In genomic region chr7:157445956-157446295, GRCh38 we compare ENCODE assay signal across 23 cellular contexts.
"Had no signal": no experiment of that assay in that cellular context is flagged by ENCODE, and none has a peak within 500 bp of the region (broad histone marks: within the 10 kb centered on the region; RNA-seq: fewer than 3 reads in every experiment).

No MANE protein-coding gene starts in this region.

- ATAC-seq: activated CD4-positive, alpha-beta T cell treated with anti-CD3 and anti-CD28 coated beads for 36 hours; activated naive CD8-positive, alpha-beta T cell treated with anti-CD3 and anti-CD28 coated beads, Interleukin-2, amount 50 U/mL, for 24 hours; activated T-helper 17 cell treated with anti-CD3 and anti-CD28 coated beads, Interleukin-2, amount 50 U/mL, for 72 hours; heart right ventricle; natural killer cell; pancreas; upper lobe of right lung had no signal

- H3K36me3 Mint-ChIP-seq: activated naive CD4-positive, alpha-beta T cell treated with anti-CD3 and anti-CD28 coated beads, Interleukin-2, amount 10 ng/mL, durations not matched to agents 7 days and 5 days; natural killer cell had no signal

- H3K4me3 ChIP-seq: heart right ventricle, pancreas, sigmoid colon, smooth muscle cell, thyroid gland, upper lobe of right lung had no signal

- H3K27ac ChIP-seq: heart right ventricle, pancreas, sigmoid colon, thyroid gland, upper lobe of right lung had no signal

- H3K27me3 Mint-ChIP-seq: activated CD4-positive, alpha-beta T cell treated with anti-CD3 and anti-CD28 coated beads for 36 hours; activated naive CD8-positive, alpha-beta T cell treated with anti-CD3 and anti-CD28 coated beads, Interleukin-2, amount 50 U/mL, for 24 hours; activated T-helper 17 cell treated with anti-CD3 and anti-CD28 coated beads, Interleukin-2, amount 50 U/mL, for 72 hours had no signal

- H3K4me1 Mint-ChIP-seq: activated B cell treated with CpG ODN at 0.5 μM for 24 hours; activated CD4-positive, alpha-beta T cell treated with anti-CD3 and anti-CD28 coated beads for 36 hours; activated naive CD4-positive, alpha-beta T cell treated with anti-CD3 and anti-CD28 coated beads, Interleukin-2, amount 10 ng/mL, durations not matched to agents 7 days and 5 days; activated naive CD8-positive, alpha-beta T cell treated with anti-CD3 and anti-CD28 coated beads, Interleukin-2, amount 50 U/mL, for 24 hours; activated T-helper 17 cell treated with anti-CD3 and anti-CD28 coated beads, Interleukin-2, amount 50 U/mL, for 72 hours; natural killer cell had no signal

- H3K36me3 ChIP-seq: heart right ventricle, pancreas, sigmoid colon, thyroid gland, upper lobe of right lung had no signal

- H3K4me3 Mint-ChIP-seq: activated B cell treated with CpG ODN at 0.5 μM for 24 hours; activated CD4-positive, alpha-beta T cell treated with anti-CD3 and anti-CD28 coated beads for 36 hours; activated naive CD4-positive, alpha-beta T cell treated with anti-CD3 and anti-CD28 coated beads, Interleukin-2, amount 10 ng/mL, durations not matched to agents 7 days and 5 days; activated naive CD8-positive, alpha-beta T cell treated with anti-CD3 and anti-CD28 coated beads, Interleukin-2, amount 50 U/mL, for 24 hours; activated T-helper 17 cell treated with anti-CD3 and anti-CD28 coated beads, Interleukin-2, amount 50 U/mL, for 72 hours; natural killer cell; T-helper 1 cell treated with Interleukin-12 subunit alpha and Interleukin-12 subunit beta and Interleukin-4 antibody, amounts not matched to agents 30 μg/mL and 1 μg/mL, for 36 hours had no signal

- H3K27me3 ChIP-seq: pancreas, sigmoid colon, thyroid gland, upper lobe of right lung had no signal

- H3K4me2 ChIP-seq: smooth muscle cell had no signal

- H3K9me3 Mint-ChIP-seq: activated naive CD8-positive, alpha-beta T cell treated with anti-CD3 and anti-CD28 coated beads, Interleukin-2, amount 50 U/mL, for 24 hours; activated T-helper 17 cell treated with anti-CD3 and anti-CD28 coated beads, Interleukin-2, amount 50 U/mL, for 72 hours; natural killer cell had no signal

- DNase-seq: activated B cell treated with CpG ODN at 0.5 μM for 24 hours; activated CD4-positive, alpha-beta T cell treated with anti-CD3 and anti-CD28 coated beads for 36 hours; activated CD4-positive, alpha-beta T cell treated with anti-CD3 and anti-CD28 coated beads, Interleukin-2, amount 50 U/mL, for 4 hours; activated naive CD4-positive, alpha-beta T cell treated with anti-CD3 and anti-CD28 coated beads, Interleukin-2, amount 10 ng/mL, durations not matched to agents 7 days and 5 days; activated naive CD8-positive, alpha-beta T cell treated with anti-CD3 and anti-CD28 coated beads, Interleukin-2, amount 50 U/mL, for 24 hours; activated T-cell treated with anti-CD3 and anti-CD28 coated beads, Interleukin-2, amount 50 U/mL, for 1 hour; foreskin fibroblast; heart right ventricle; mammary epithelial cell; midbrain; natural killer cell; stimulated activated CD4-positive, alpha-beta T cell treated with anti-CD3 and anti-CD28 coated beads, Interleukin-2, amount 100 ng/mL, for 48 hours; stimulated activated naive CD4-positive, alpha-beta T cell treated with Interleukin-2 at 50 U/mL for 16 hours; T1000; thyroid gland had no signal

- FAIRE-seq: endometrium, keratinocyte, pancreas had no signal

- H3K9me3 ChIP-seq: heart right ventricle, pancreas, thyroid gland, upper lobe of right lung had no signal

- H3K27ac Mint-ChIP-seq: activated B cell treated with CpG ODN at 0.5 μM for 24 hours; activated CD4-positive, alpha-beta T cell treated with anti-CD3 and anti-CD28 coated beads for 36 hours; activated naive CD4-positive, alpha-beta T cell treated with anti-CD3 and anti-CD28 coated beads, Interleukin-2, amount 10 ng/mL, durations not matched to agents 7 days and 5 days; activated naive CD8-positive, alpha-beta T cell treated with anti-CD3 and anti-CD28 coated beads, Interleukin-2, amount 50 U/mL, for 24 hours; activated T-helper 17 cell treated with anti-CD3 and anti-CD28 coated beads, Interleukin-2, amount 50 U/mL, for 72 hours; natural killer cell; T-helper 1 cell treated with Interleukin-12 subunit alpha and Interleukin-12 subunit beta and Interleukin-4 antibody, amounts not matched to agents 30 μg/mL and 1 μg/mL, for 36 hours had no signal

- H3K4me1 ChIP-seq: heart right ventricle, pancreas, sigmoid colon, thyroid gland, upper lobe of right lung had no signal
